9 cellular contexts compared by ENCODE assay signal in the genomic region with DNA sequence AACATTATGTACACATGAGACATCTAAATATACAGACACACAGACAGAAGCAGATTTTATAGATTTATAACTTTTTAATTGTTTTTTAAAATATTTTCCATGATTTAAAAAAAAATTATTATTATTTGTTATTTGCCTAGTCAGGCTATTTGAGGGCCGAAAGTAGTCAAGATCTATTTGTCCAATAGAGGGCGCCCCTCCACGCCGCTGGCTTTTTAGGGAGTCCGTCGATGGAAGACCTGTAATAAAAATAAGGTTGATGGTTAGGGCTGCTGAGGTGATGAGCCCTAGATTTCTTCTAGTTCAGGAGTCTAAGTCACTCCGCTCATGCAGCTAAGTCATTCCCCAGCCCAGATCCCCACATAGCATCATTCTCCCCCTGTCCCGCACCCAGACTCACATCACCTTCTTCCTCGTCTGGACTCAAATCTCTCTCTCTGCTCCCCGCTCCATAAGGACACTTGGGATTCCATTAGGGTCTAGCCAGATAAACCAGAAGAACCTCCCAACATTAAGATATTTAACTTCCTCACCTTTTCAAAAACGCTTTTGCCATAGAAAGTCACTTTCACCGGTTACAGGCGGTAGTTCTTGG. TPM values are rescaled to one million over a fixed set of nuclear protein-coding genes. Genes with fewer than 3 reads are reported as not detected.
A peak's percentile ranks its signal among the peaks of the same experiment; 100 is the strongest.
DNase-seq lines count a peak whose midpoint lies in the region; FAIRE-seq and TF ChIP-seq lines count a peak whose summit lies in the region.
"Had no signal": no experiment of that assay in that cellular context is flagged by ENCODE, and none has a peak within 500 bp of the region (broad histone marks: within the 10 kb centered on the region; RNA-seq: fewer than 3 reads in every experiment).

No MANE protein-coding gene starts in this region.

- CTCF ChIA-PET in H1 (lab: Charles Lee; ENCODE audit: partially characterized antibody), result interaction anchor here (0.7 to 2.9 kb wide), 9 partner anchors 14 to 97 kb away, joined by 3 to 13 read pairs (median 4); no protein-coding TSS in a partner anchor

- H3K18ac ChIP-seq in H1 (ENCODE audit: extremely low read depth, low read length), result no peak overlapping the region

- H3K36me3 ChIP-seq in H1 (ENCODE audit: control insufficient read depth in 2 of 4, insufficient read depth in 4 of 4, low read length in 3 of 4), result no peaks in the 10 kb centered on the region

- no peak for TF ChIP-seq POLR2A in H1 (IDR thresholded peaks at IDR 0.05; ENCODE audit: control extremely low read depth in 1 of 2, low read depth in 2 of 2, low read length in 2 of 2)

- no peak overlapping the region for H3K56ac ChIP-seq in H1 (replicated peaks; ENCODE audit: insufficient read length, low read depth, low read length)

- H3K27me3 Mint-ChIP-seq in neural crest cell (ENCODE audit: low read depth), result peaks cover 18% of the 10 kb centered on the region

- peaks cover 8% of the 10 kb centered on the region for H3K9me3 Mint-ChIP-seq in neural crest cell
- H3K9me3 Mint-ChIP-seq: brain had no signal

- peak; percentile 35 to 60 (median 54) for TF ChIP-seq CTCF in H1 (IDR thresholded peaks at IDR 0.05; ENCODE audit: control extremely low read depth in 1 of 3, insufficient read depth in 1 of 3, low read depth in 1 of 3, low read length in 3 of 3)
- peak; percentile 62 for TF ChIP-seq CTCF in neural crest cell (conservative IDR thresholded peaks at IDR 0.05)

- no peak overlapping the region for H3K14ac ChIP-seq in H1 (ENCODE audit: insufficient read length)

- no peak overlapping the region for H2BK20ac ChIP-seq in H1 (ENCODE audit: low read length)

- H3K4ac ChIP-seq in H1 (replicated peaks; ENCODE audit: insufficient read length, low read depth, low read length), result no peak overlapping the region

- FAIRE-seq in G401.6 (lab: Jason Lieb, UNC) (peak; percentile 87), H1 (lab: Jason Lieb, UNC) (no peak), urothelium cell line (lab: Jason Lieb, UNC) (no peak)

- H3K4me1 Mint-ChIP-seq in neural crest cell, result peaks cover 5% of the 10 kb centered on the region
- H3K4me1 Mint-ChIP-seq: brain had no signal

- H3K79me2 ChIP-seq in H1 (ENCODE audit: control insufficient read depth in 1 of 2, insufficient read depth in 2 of 2, low read length in 2 of 2), result no peaks in the 10 kb centered on the region

- H2BK15ac ChIP-seq in H1 (ENCODE audit: low read length), result no peak overlapping the region

- 54% methylated on average over 13 of the region's 13 CpGs; no CpG with 5 or more reads in 1 of the 2 experiments for WGBS in H1 (ENCODE audit: extremely low coverage in 1 of 2, insufficient coverage in 1 of 2, insufficient read length in 1 of 2, insufficient replicate concordance in 2 of 2, low coverage in 1 of 2, low lambda C conversion rate in 2 of 2, missing lambda C conversion rate in 1 of 2), 2 experiments

- peak; percentile 27 to 53; a peak in 3 of 4 replicates for TF ChIP-seq RAD21 in H1 (IDR thresholded peaks at IDR 0.05 in 1 of 2, conservative IDR thresholded peaks at IDR 0.05 in 1 of 2; ENCODE audit: low read depth in 2 of 2, low read length in 2 of 2)

- H3K23ac ChIP-seq in H1 (ENCODE audit: insufficient read length), result no peak overlapping the region

- TF ChIP-seq EP300 in H1 (IDR thresholded peaks at IDR 0.05; ENCODE audit: borderline replicate concordance in 1 of 2, low read depth in 2 of 2, low read length in 2 of 2), result no peak

- no peak overlapping the region for H3K4me3 ChIP-seq in H1 (ENCODE audit: extremely low read depth in 1 of 4, insufficient read depth in 2 of 4, low read depth in 3 of 4, low read length in 4 of 4)

- no peaks in the 10 kb centered on the region; a peak in 1 of 7 replicates for H3K27me3 ChIP-seq in H1 (replicated peaks in 1 of 4; ENCODE audit: control insufficient read depth in 3 of 4, extremely low read depth in 1 of 4, insufficient read depth in 3 of 4, low read length in 3 of 4)

- no peaks in the 10 kb centered on the region for H3K79me1 ChIP-seq in H1 (ENCODE audit: low read depth, low read length)

- DNase-seq in MV-4-11 (lab: John Stamatoyannopoulos, UW) (peak; percentile 69), H1 (ENCODE audit: low read depth in 1 of 2, low spot score in 2 of 2) (peak in 1 of 2 experiments; percentile 87), neural crest cell (ENCODE audit: low read depth, low spot score) (peak; percentile 24), urothelium cell line (ENCODE audit: low spot score) (peak; percentile 50), NCI-H226 (no peak), inferior parietal cortex (ENCODE audit: extremely low spot score) (no peak)
- peak; percentile 82 to 88 for DNase-seq in activated CD4-positive, alpha-beta T cell treated with anti-CD3 and anti-CD28 coated beads, Interleukin-2, amount 50 U/mL, for 48 hours

- no peak overlapping the region for H3K4me2 ChIP-seq in H1 (ENCODE audit: insufficient read depth in 1 of 2, low read depth in 2 of 2, low read length in 2 of 2)

- no peak overlapping the region for H2BK12ac ChIP-seq in H1 (ENCODE audit: low read depth, low read length)

- H3K27ac Mint-ChIP-seq in neural crest cell (ENCODE audit: unreplicated experiment), result no peak overlapping the region
- H3K27ac Mint-ChIP-seq: brain had no signal

- H3K23me2 ChIP-seq in H1 (ENCODE audit: low read depth, low read length), result no peaks in the 10 kb centered on the region

- no peak overlapping the region for H4K8ac ChIP-seq in H1 (ENCODE audit: extremely low read depth, insufficient read depth, low read length)

- no peak overlapping the region for H3K9ac ChIP-seq in H1 (replicated peaks in 1 of 4; ENCODE audit: extremely low read depth in 1 of 4, low read depth in 3 of 4, low read length in 3 of 4)

- no peak overlapping the region for H2BK5ac ChIP-seq in H1 (ENCODE audit: low read depth, low read length)

- no peaks in the 10 kb centered on the region for H4K20me1 ChIP-seq in H1 (replicated peaks in 1 of 2; ENCODE audit: control insufficient read depth in 1 of 2, insufficient read depth in 2 of 2, low read length in 2 of 2)

- H3K9me3 ChIP-seq in H1 (ENCODE audit: insufficient read depth in 2 of 2, low read depth in 1 of 2, low read length in 1 of 2), result peaks cover 19 to 30% of the 10 kb centered on the region in 2 experiments; a peak in 3 of 4 replicates

- H3K36me3 Mint-ChIP-seq in neural crest cell (ENCODE audit: low read depth), result no peaks in the 10 kb centered on the region
- H3K36me3 Mint-ChIP-seq: brain had no signal

- peak overlapping the region; percentile 74; the same call in 1 of the 2 replicates for H2AFZ ChIP-seq in H1 (ENCODE audit: low read length)

- no peak overlapping the region for H2BK120ac ChIP-seq in H1 (replicated peaks; ENCODE audit: low read depth, low read length)

- H4K5ac ChIP-seq in H1 (ENCODE audit: insufficient read length, low read depth, low read length), result no peak overlapping the region

- no peak overlapping the region for H3K4me3 Mint-ChIP-seq in neural crest cell
- H3K4me3 Mint-ChIP-seq: brain had no signal

- POLR2A ChIA-PET in H1 (lab: Charles Lee; ENCODE audit: partially characterized antibody), result no interaction called here

- no peak overlapping the region for H3K27ac ChIP-seq in H1 (ENCODE audit: low read depth, low read length)

- no peaks in the 10 kb centered on the region for H3K4me1 ChIP-seq in H1 (replicated peaks in 1 of 4; ENCODE audit: control insufficient read depth in 3 of 4, insufficient read depth in 4 of 4, low read length in 3 of 4)

- no peak overlapping the region for H4K91ac ChIP-seq in H1 (replicated peaks; ENCODE audit: insufficient read length, low read length)

- H2AK5ac ChIP-seq in H1 (ENCODE audit: low read depth, low read length), result no peak overlapping the region

TF ChIP-seq in H1, 55 proteins besides CTCF, POLR2A, EP300 and RAD21:
- TF ChIP-seq ZNF274 (IDR thresholded peaks at IDR 0.05; ENCODE audit: borderline replicate concordance, extremely low read depth, low read length), result no peak
- 0 out of 2 replicates have a peak, but pooled peaks have one; percentile 38 for TF ChIP-seq MAFK (IDR thresholded peaks at IDR 0.05; ENCODE audit: low read depth, low read length)

RNA-seq across cellular contexts. Expression of gene CEACAM21, which starts 33.9 kb away (rescaled TPM):
- total RNA-seq in H1 (2021; fragmentation: NEBNext Ultra II Directional; extraction: Animal tissue kit (Norgen Biotek cat#: 25700)), result not detected in 2 replicates
- 0.06 TPM in 1 of 2 replicates, not detected in the other for polyA plus RNA-seq in H1 (2011; rRNA removed)
- polyA plus RNA-seq in H1 (2011; cell fraction: cytosol; rRNA removed), result not detected
- polyA plus RNA-seq in H1 (2011; cell fraction: nucleus; rRNA removed), result not detected
- 0.20 to 0.36 TPM in 2 of 4 replicates, not detected in the others for polyA plus RNA-seq in H1 (2012, experiment 1 of 2)
- polyA plus RNA-seq in H1 (2012, experiment 2 of 2), result not detected
- 0.12 TPM for polyA plus RNA-seq in H1 (2013, experiment 1 of 2)
- 0.11 TPM for polyA plus RNA-seq in H1 (2013, experiment 2 of 2)
- polyA minus RNA-seq in H1 (2011; rRNA and poly(A)+ RNA removed), result not detected in 2 replicates
- not detected for polyA minus RNA-seq in H1 (2011; cell fraction: cytosol; rRNA and poly(A)+ RNA removed)
- polyA minus RNA-seq in H1 (2011; cell fraction: nucleus; rRNA and poly(A)+ RNA removed), result not detected
- 0.75 and 1.1 TPM in 2 replicates for total RNA-seq in neural crest cell

Comparison
In these comparisons a context has a peak if more than half of its experiments do, and no peak if none do; other contexts are left out.
1. DNase-seq: peak in MV-4-11 (single experiment), activated CD4-positive, alpha-beta T cell treated with anti-CD3 and anti-CD28 coated beads, Interleukin-2, amount 50 U/mL, for 48 hours (2 of 2), neural crest cell (single experiment) and urothelium cell line (single experiment); none in NCI-H226 (single experiment) and inferior parietal cortex (single experiment).